In genomic region chr2:88735853-88736252, GRCh38 we compare ENCODE assay signal across 13 cellular contexts. TPM values are rescaled to one million over a fixed set of nuclear protein-coding genes. Genes with fewer than 3 reads are reported as not detected.
DNase-seq lines count a peak whose midpoint lies in the region; ATAC-seq, FAIRE-seq and TF ChIP-seq lines count a peak whose summit lies in the region.
"Had no signal": no experiment of that assay in that cellular context is flagged by ENCODE, and none has a peak within 500 bp of the region (broad histone marks: within the 10 kb centered on the region; RNA-seq: fewer than 3 reads in every experiment).

No MANE protein-coding gene starts in this region.

- 83 to 90% (median 88%) methylated on average over 5 to 6 of the region's 6 CpGs for WGBS in heart left ventricle, 4 donors

- H3K36me3 ChIP-seq in heart left ventricle (peaks cover 0 to 46% (median 24%) of the 10 kb centered on the region in 9 donors), mucosa of descending colon (ENCODE audit: low read depth) (no peaks in the 10 kb centered on the region)
- H3K36me3 ChIP-seq: colonic mucosa had no signal

- H3K9me3 Mint-ChIP-seq in stimulated activated naive CD8-positive, alpha-beta T cell treated with anti-CD3 and anti-CD28 coated beads, Interleukin-15, amount 100 ng/mL, for 72 hours = no peaks in the 10 kb centered on the region

- intact Hi-C loops in heart left ventricle (cut with DNase I) = loop anchor here in 2 of 10 donors (5.0 kb wide), 3 partner anchors 44 to 146 kb away; partner anchors contain the start of gene RPIA (in 2 of the 2)
- intact Hi-C loops in Right ventricle myocardium inferior (cut with DNase I) = loop anchor here (5.0 kb wide), 3 partner anchors 44 to 109 kb away; partner anchors contain the start of genes EIF2AK3 and RPIA
- intact Hi-C loops in mucosa of descending colon (cut with DNase I, micrococcal nuclease) = no loop called here

- peaks cover 15% of the 10 kb centered on the region for H3K4me1 Mint-ChIP-seq in stimulated activated naive CD8-positive, alpha-beta T cell treated with anti-CD3 and anti-CD28 coated beads, Interleukin-15, amount 100 ng/mL, for 72 hours

- H3K27ac ChIP-seq in heart left ventricle = peak overlapping the region in 8 of 12 donors; percentile 46 to 84 (median 79)
- H3K27ac ChIP-seq: BLaER1, colonic mucosa, suprapubic skin had no signal

- H3K27ac Mint-ChIP-seq in stimulated activated naive CD8-positive, alpha-beta T cell treated with anti-CD3 and anti-CD28 coated beads, Interleukin-15, amount 100 ng/mL, for 72 hours = peak overlapping the region; percentile 54 to 57

- no peaks in the 10 kb centered on the region for H3K27me3 ChIP-seq in heart left ventricle
- H3K27me3 ChIP-seq: BLaER1, colonic mucosa, suprapubic skin had no signal

- no peaks in the 10 kb centered on the region for H3K27me3 Mint-ChIP-seq in stimulated activated naive CD8-positive, alpha-beta T cell treated with anti-CD3 and anti-CD28 coated beads, Interleukin-15, amount 100 ng/mL, for 72 hours

- TF ChIP-seq CTCF in heart left ventricle (IDR thresholded peaks at IDR 0.05) (no peak), mucosa of descending colon (IDR thresholded peaks at IDR 0.05) (no peak), D721Med (IDR thresholded peaks at IDR 0.05; ENCODE audit: insufficient read depth, missing control alignments) (no peak)

- H3K9me3 ChIP-seq in heart left ventricle = no peaks in the 10 kb centered on the region
- H3K9me3 ChIP-seq in mucosa of descending colon = no peaks in the 10 kb centered on the region
- H3K9me3 ChIP-seq: BLaER1, colonic mucosa, suprapubic skin had no signal

- DNase-seq in heart left ventricle (no peak), Right ventricle myocardium inferior (ENCODE audit: missing footprints) (no peak), mucosa of descending colon (no peak), D721Med (ENCODE audit: insufficient read length, low spot score) (no peak)
- DNase-seq in activated CD8-positive, alpha-beta memory T cell treated with anti-CD3 and anti-CD28 coated beads, Interleukin-2, amount 50 U/mL, for 48 hours = peak; percentile 59
- DNase-seq in stimulated activated naive CD8-positive, alpha-beta T cell treated with anti-CD3 and anti-CD28 coated beads, Interleukin-15, amount 100 ng/mL, for 72 hours = no peak
- DNase-seq: colonic mucosa, right cardiac atrium, Right ventricle myocardium superior had no signal

- FAIRE-seq in D721Med (lab: Jason Lieb, UNC) = no peak

- H3K4me1 ChIP-seq in heart left ventricle (peaks cover 0 to 57% (median 42%) of the 10 kb centered on the region in 12 donors), mucosa of descending colon (ENCODE audit: low read depth) (no peaks in the 10 kb centered on the region)
- H3K4me1 ChIP-seq: colonic mucosa had no signal

- no peak for TF ChIP-seq POLR2A in heart left ventricle (IDR thresholded peaks at IDR 0.05)

- H3K4me3 Mint-ChIP-seq in stimulated activated naive CD8-positive, alpha-beta T cell treated with anti-CD3 and anti-CD28 coated beads, Interleukin-15, amount 100 ng/mL, for 72 hours = no peak overlapping the region

- H3K4me3 ChIP-seq in heart left ventricle (no peak overlapping the region), mucosa of descending colon (no peak overlapping the region)
- H3K4me3 ChIP-seq: BLaER1, colonic mucosa, suprapubic skin had no signal

- ATAC-seq in heart left ventricle (no peak), Right ventricle myocardium inferior (no peak), mucosa of descending colon (peak; percentile 82), HG02981 (IDR thresholded peaks at IDR 0.05; ENCODE audit: unreplicated experiment) (no peak), GM21576 (IDR thresholded peaks at IDR 0.05; ENCODE audit: unreplicated experiment) (no peak)
- ATAC-seq in stimulated activated naive CD8-positive, alpha-beta T cell treated with anti-CD3 and anti-CD28 coated beads, Interleukin-15, amount 100 ng/mL, for 72 hours = peak; percentile 45
- ATAC-seq: right cardiac atrium had no signal

RNA-seq across cellular contexts. Expression of gene RPIA, which starts 44.4 kb away (rescaled TPM):
- total RNA-seq in heart left ventricle (10 to 100 TPM in 7 of 9 donors, 1 to 10 TPM in 2; 4.1 to 15.3 (median 12.6) TPM), Right ventricle myocardium inferior (15.8 TPM), mucosa of descending colon (10 to 100 TPM; 17.5 to 29.7 (median 25.7) TPM)
- 10 to 100 TPM; 12.8 to 15.4 TPM for polyA plus RNA-seq in heart left ventricle

Comparison
In these comparisons a context has a peak if more than half of its experiments do, and no peak if none do; other contexts are left out.
1. ATAC-seq: peak in mucosa of descending colon (single experiment) and stimulated activated naive CD8-positive, alpha-beta T cell treated with anti-CD3 and anti-CD28 coated beads, Interleukin-15, amount 100 ng/mL, for 72 hours (single experiment); none in heart left ventricle (0 of 4), Right ventricle myocardium inferior (single experiment), HG02981 (single experiment) and GM21576 (single experiment).